Comparison of ENCODE assay signal across 8 cellular contexts in the genomic region with DNA sequence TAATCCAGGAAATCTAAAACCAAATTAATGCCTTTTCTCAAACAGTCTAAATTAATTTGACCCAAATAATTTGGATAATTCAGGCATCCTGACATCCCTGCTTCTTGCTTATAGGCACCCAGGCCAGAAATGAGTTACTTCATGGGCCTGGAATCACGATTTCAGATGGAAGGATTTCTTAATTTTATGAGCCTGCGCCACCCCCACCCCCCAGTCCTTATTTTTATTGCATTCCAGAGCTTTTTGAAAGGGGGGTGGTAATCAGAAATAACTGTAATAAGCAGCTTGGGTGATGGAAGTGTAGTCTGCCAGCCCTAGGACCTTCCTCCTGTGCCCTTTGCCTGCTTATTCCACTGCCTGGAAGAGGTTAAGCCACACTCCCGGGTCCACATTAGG. TPM values are rescaled to one million over a fixed set of nuclear protein-coding genes. Genes with fewer than 3 reads are reported as not detected.
DNase-seq lines count a peak whose midpoint lies in the region; ATAC-seq, FAIRE-seq and TF ChIP-seq lines count a peak whose summit lies in the region.

No MANE protein-coding gene starts in this region.

- H3K4me2 ChIP-seq in OCI-LY1 (ENCODE audit: low read length) = peak overlapping the region; percentile 91
- H3K4me2 ChIP-seq in H1 (ENCODE audit: insufficient read depth in 1 of 2, low read depth in 2 of 2, low read length in 2 of 2) = peak overlapping the region; percentile 91 to 96

- H3K4ac ChIP-seq in H1 (replicated peaks; ENCODE audit: insufficient read length, low read depth, low read length) = no peak overlapping the region

- 18% methylated on average over 3 of the region's 3 CpGs; no CpG with 5 or more reads in 1 of the 2 experiments for WGBS in H1 (ENCODE audit: extremely low coverage in 1 of 2, insufficient coverage in 1 of 2, insufficient read length in 1 of 2, insufficient replicate concordance in 2 of 2, low coverage in 1 of 2, low lambda C conversion rate in 2 of 2, missing lambda C conversion rate in 1 of 2), 2 experiments

- no peak overlapping the region for H2AFZ ChIP-seq in OCI-LY1 (ENCODE audit: low read length)
- H2AFZ ChIP-seq in H1 (ENCODE audit: low read length) = no peak overlapping the region

- H2BK12ac ChIP-seq in H1 (ENCODE audit: low read depth, low read length) = no peak overlapping the region; the same call in 1 of the 2 replicates

- H3K9me3 ChIP-seq in OCI-LY1 (ENCODE audit: low read length) = no peaks in the 10 kb centered on the region
- no peaks in the 10 kb centered on the region for H3K9me3 ChIP-seq in H1 (ENCODE audit: insufficient read depth in 2 of 2, low read depth in 1 of 2, low read length in 1 of 2)

- H3K9me2 ChIP-seq in OCI-LY1 (ENCODE audit: low read depth, low read length) = no peaks in the 10 kb centered on the region

- peak overlapping the region; percentile 98 for H3K27ac ChIP-seq in C4-2B
- H3K27ac ChIP-seq in OCI-LY1 (ENCODE audit: low read depth, low read length, poor library complexity, severe bottlenecking) = no peak overlapping the region
- peak overlapping the region; percentile 87 for H3K27ac ChIP-seq in H1 (ENCODE audit: low read depth, low read length)

- peak overlapping the region; percentile 45; the same call in 1 of the 2 replicates for H2BK5ac ChIP-seq in H1 (ENCODE audit: low read depth, low read length)

- H3K4me1 Mint-ChIP-seq in neural crest cell = peaks cover 34% of the 10 kb centered on the region

- TF ChIP-seq EP300 in H1 (IDR thresholded peaks at IDR 0.05; ENCODE audit: borderline replicate concordance in 1 of 2, low read depth in 2 of 2, low read length in 2 of 2) = no peak

- H2BK120ac ChIP-seq in H1 (replicated peaks; ENCODE audit: low read depth, low read length) = no peak overlapping the region

- H3K79me2 ChIP-seq in OCI-LY1 (ENCODE audit: insufficient read depth, low read length) (peaks cover 16% of the 10 kb centered on the region), H1 (ENCODE audit: control insufficient read depth in 1 of 2, insufficient read depth in 2 of 2, low read length in 2 of 2) (peaks cover 0 to 37% of the 10 kb centered on the region in 2 experiments; a peak in 2 of 4 replicates)

- H3F3A ChIP-seq in OCI-LY1 (ENCODE audit: insufficient read depth, low read length) = no peaks in the 10 kb centered on the region

- ATAC-seq in esophagus mucosa (no peak), left lobe of liver (no peak)

- TF ChIP-seq CTCF in C4-2B (conservative IDR thresholded peaks at IDR 0.05) = no peak
- no peak for TF ChIP-seq CTCF in OCI-LY1 (IDR thresholded peaks at IDR 0.05; ENCODE audit: low read length)
- no peak for TF ChIP-seq CTCF in H1 (IDR thresholded peaks at IDR 0.05; ENCODE audit: control extremely low read depth in 1 of 3, insufficient read depth in 1 of 3, low read depth in 1 of 3, low read length in 3 of 3)
- TF ChIP-seq CTCF in neural crest cell (conservative IDR thresholded peaks at IDR 0.05) = no peak

- no peaks in the 10 kb centered on the region for H3K27me3 Mint-ChIP-seq in neural crest cell (ENCODE audit: low read depth)

- no peak for TF ChIP-seq RAD21 in H1 (IDR thresholded peaks at IDR 0.05 in 1 of 2, conservative IDR thresholded peaks at IDR 0.05 in 1 of 2; ENCODE audit: low read depth in 2 of 2, low read length in 2 of 2)

- H3K4me3 ChIP-seq in OCI-LY1 (ENCODE audit: low read depth, low read length, poor library complexity, severe bottlenecking) (peak overlapping the region; percentile 85), H1 (ENCODE audit: extremely low read depth in 1 of 4, insufficient read depth in 2 of 4, low read depth in 3 of 4, low read length in 4 of 4) (peak overlapping the region; percentile 68 to 92 (median 86))

- no peak overlapping the region for H2BK15ac ChIP-seq in H1 (ENCODE audit: low read length)

- H3K36me3 ChIP-seq in OCI-LY1 (ENCODE audit: insufficient read depth, low read length) (peaks cover 54% of the 10 kb centered on the region), H1 (ENCODE audit: control insufficient read depth in 2 of 4, insufficient read depth in 4 of 4, low read length in 3 of 4) (peaks cover 32 to 42% (median 36%) of the 10 kb centered on the region in 4 experiments)

- H3K79me1 ChIP-seq in H1 (ENCODE audit: low read depth, low read length) = peaks cover 13% of the 10 kb centered on the region

- FAIRE-seq in H1 (lab: Jason Lieb, UNC) = no peak

- peaks cover 8% of the 10 kb centered on the region for H3K23me2 ChIP-seq in H1 (ENCODE audit: low read depth, low read length)

- H4K8ac ChIP-seq in H1 (ENCODE audit: extremely low read depth, insufficient read depth, low read length) = no peak overlapping the region

- POLR2A ChIA-PET in H1 (lab: Charles Lee; ENCODE audit: partially characterized antibody) = interaction anchor here (0.6 to 2.1 kb wide), 8 partner anchors 9 to 623 kb away, joined by 4 to 17 read pairs (median 6); partner anchors contain the start of genes ABCF3 and DVL3

- no peak for TF ChIP-seq POLR2A in H1 (IDR thresholded peaks at IDR 0.05; ENCODE audit: control extremely low read depth in 1 of 2, low read depth in 2 of 2, low read length in 2 of 2)

- peaks cover 13% of the 10 kb centered on the region for H3K36me3 Mint-ChIP-seq in neural crest cell (ENCODE audit: low read depth)

- H3K27me3 ChIP-seq in OCI-LY1 (ENCODE audit: insufficient read depth, low read length) = no peaks in the 10 kb centered on the region
- H3K27me3 ChIP-seq in H1 (replicated peaks in 1 of 4; ENCODE audit: control insufficient read depth in 3 of 4, extremely low read depth in 1 of 4, insufficient read depth in 3 of 4, low read length in 3 of 4) = no peaks in the 10 kb centered on the region

- no peak overlapping the region for H3K18ac ChIP-seq in H1 (ENCODE audit: extremely low read depth, low read length)

- CTCF ChIA-PET in H1 (lab: Charles Lee; ENCODE audit: partially characterized antibody) = interaction anchor here (0.7 to 2.8 kb wide), 6 partner anchors 11 to 51 kb away, joined by 3 to 16 read pairs (median 4); partner anchors contain the start of gene ABCF3

- no peaks in the 10 kb centered on the region for H3K9me3 Mint-ChIP-seq in neural crest cell

- H4K91ac ChIP-seq in H1 (replicated peaks; ENCODE audit: insufficient read length, low read length) = no peak overlapping the region

- peak overlapping the region; percentile 20 for H4K5ac ChIP-seq in H1 (ENCODE audit: insufficient read length, low read depth, low read length)

- DNase-seq in H1 (ENCODE audit: low read depth in 1 of 2, low spot score in 2 of 2) (no peak), neural crest cell (ENCODE audit: low read depth, low spot score) (no peak), left lobe of liver (ENCODE audit: low spot score) (no peak), OCI-M1 (lab: John Stamatoyannopoulos, UW) (no peak)
- no peak for DNase-seq in stimulated activated CD4-positive, alpha-beta T cell treated with anti-CD3 and anti-CD28 coated beads, Interleukin-15, amount 100 ng/mL, for 24 hours

- H3K4me3 Mint-ChIP-seq in neural crest cell = peak overlapping the region; percentile 98

- H2AK5ac ChIP-seq in H1 (ENCODE audit: low read depth, low read length) = no peak overlapping the region

- no peak overlapping the region for H3K23ac ChIP-seq in H1 (ENCODE audit: insufficient read length)

- no peak overlapping the region for H3K14ac ChIP-seq in H1 (ENCODE audit: insufficient read length)

- H3K4me1 ChIP-seq in OCI-LY1 (ENCODE audit: insufficient read depth, low read length, severe bottlenecking) = peaks cover 26% of the 10 kb centered on the region
- H3K4me1 ChIP-seq in H1 (replicated peaks in 1 of 4; ENCODE audit: control insufficient read depth in 3 of 4, insufficient read depth in 4 of 4, low read length in 3 of 4) = peaks cover 0 to 23% (median 15%) of the 10 kb centered on the region in 4 experiments; a peak in 6 of 7 replicates

- no peaks in the 10 kb centered on the region for H4K20me1 ChIP-seq in OCI-LY1 (ENCODE audit: insufficient read depth, low read length)
- H4K20me1 ChIP-seq in H1 (replicated peaks in 1 of 2; ENCODE audit: control insufficient read depth in 1 of 2, insufficient read depth in 2 of 2, low read length in 2 of 2) = peaks cover 0 to 17% of the 10 kb centered on the region in 2 experiments

- no peak overlapping the region for H2BK20ac ChIP-seq in H1 (ENCODE audit: low read length)

- peak overlapping the region; percentile 92 for H3K27ac Mint-ChIP-seq in neural crest cell (ENCODE audit: unreplicated experiment)

- peak overlapping the region; percentile 89 for H3K9ac ChIP-seq in OCI-LY1 (ENCODE audit: low read length)
- H3K9ac ChIP-seq in H1 (replicated peaks in 1 of 4; ENCODE audit: extremely low read depth in 1 of 4, low read depth in 3 of 4, low read length in 3 of 4) = peak overlapping the region in 2 of 4 experiments; percentile 66 to 71; a peak in 5 of 7 replicates

- H3K56ac ChIP-seq in H1 (replicated peaks; ENCODE audit: insufficient read length, low read depth, low read length) = peak overlapping the region; percentile 3

RNA-seq across cellular contexts. Expression of gene AP2M1, which starts 1.3 kb away (rescaled TPM):
- 391 and 403 TPM in 2 replicates for total RNA-seq in H1 (2021; fragmentation: NEBNext Ultra II Directional; extraction: Animal tissue kit (Norgen Biotek cat#: 25700))
- polyA plus RNA-seq in H1 (2011; rRNA removed) = 454 and 540 TPM in 2 replicates
- 456 TPM for polyA plus RNA-seq in H1 (2011; cell fraction: cytosol; rRNA removed)
- polyA plus RNA-seq in H1 (2011; cell fraction: nucleus; rRNA removed) = 429 TPM
- polyA plus RNA-seq in H1 (2012, experiment 1 of 2) = 530 to 583 TPM (median 543 TPM) in 4 replicates
- polyA plus RNA-seq in H1 (2012, experiment 2 of 2) = 718 TPM
- polyA plus RNA-seq in H1 (2013, experiment 1 of 2) = 212 TPM
- polyA plus RNA-seq in H1 (2013, experiment 2 of 2) = 214 TPM
- polyA minus RNA-seq in H1 (2011; rRNA and poly(A)+ RNA removed) = 550 and 559 TPM in 2 replicates
- polyA minus RNA-seq in H1 (2011; cell fraction: cytosol; rRNA and poly(A)+ RNA removed) = 149 TPM
- polyA minus RNA-seq in H1 (2011; cell fraction: nucleus; rRNA and poly(A)+ RNA removed) = 181 TPM
- total RNA-seq in neural crest cell (271 and 289 TPM in 2 replicates), esophagus mucosa (235 TPM), left lobe of liver (119 TPM)

RNA-seq across cellular contexts. Expression of gene ABCF3, which starts 10.0 kb away (rescaled TPM):
- 50.9 and 51.6 TPM in 2 replicates for total RNA-seq in H1 (2021; fragmentation: NEBNext Ultra II Directional; extraction: Animal tissue kit (Norgen Biotek cat#: 25700))
- 57.8 and 76.6 TPM in 2 replicates for polyA plus RNA-seq in H1 (2011; rRNA removed)
- 55.1 TPM for polyA plus RNA-seq in H1 (2011; cell fraction: cytosol; rRNA removed)
- 203 TPM for polyA plus RNA-seq in H1 (2011; cell fraction: nucleus; rRNA removed)
- polyA plus RNA-seq in H1 (2012, experiment 1 of 2) = 40.9 to 54.7 TPM (median 52.0 TPM) in 4 replicates
- 34.1 TPM for polyA plus RNA-seq in H1 (2012, experiment 2 of 2)
- 28.7 TPM for polyA plus RNA-seq in H1 (2013, experiment 1 of 2)
- 24.2 TPM for polyA plus RNA-seq in H1 (2013, experiment 2 of 2)
- 60.0 and 74.3 TPM in 2 replicates for polyA minus RNA-seq in H1 (2011; rRNA and poly(A)+ RNA removed)
- polyA minus RNA-seq in H1 (2011; cell fraction: cytosol; rRNA and poly(A)+ RNA removed) = 37.5 TPM
- 60.7 TPM for polyA minus RNA-seq in H1 (2011; cell fraction: nucleus; rRNA and poly(A)+ RNA removed)
- total RNA-seq in neural crest cell (63.9 and 67.3 TPM in 2 replicates), esophagus mucosa (45.3 TPM), left lobe of liver (53.8 TPM)

RNA-seq across cellular contexts. Expression of gene DVL3, which starts 20.8 kb away (rescaled TPM):
- 64.9 and 66.6 TPM in 2 replicates for total RNA-seq in H1 (2021; fragmentation: NEBNext Ultra II Directional; extraction: Animal tissue kit (Norgen Biotek cat#: 25700))
- polyA plus RNA-seq in H1 (2011; rRNA removed) = 38.5 and 51.2 TPM in 2 replicates
- polyA plus RNA-seq in H1 (2011; cell fraction: cytosol; rRNA removed) = 36.1 TPM
- 111 TPM for polyA plus RNA-seq in H1 (2011; cell fraction: nucleus; rRNA removed)
- polyA plus RNA-seq in H1 (2012, experiment 1 of 2) = 38.0 to 54.6 TPM (median 48.8 TPM) in 4 replicates
- polyA plus RNA-seq in H1 (2012, experiment 2 of 2) = 29.5 TPM
- 35.3 TPM for polyA plus RNA-seq in H1 (2013, experiment 1 of 2)
- 35.6 TPM for polyA plus RNA-seq in H1 (2013, experiment 2 of 2)
- 35.1 and 42.2 TPM in 2 replicates for polyA minus RNA-seq in H1 (2011; rRNA and poly(A)+ RNA removed)
- 29.9 TPM for polyA minus RNA-seq in H1 (2011; cell fraction: cytosol; rRNA and poly(A)+ RNA removed)
- 32.1 TPM for polyA minus RNA-seq in H1 (2011; cell fraction: nucleus; rRNA and poly(A)+ RNA removed)
- total RNA-seq in neural crest cell (90.9 and 93.8 TPM in 2 replicates), esophagus mucosa (29.2 TPM), left lobe of liver (26.9 TPM)

RNA-seq across cellular contexts. Expression of gene EIF2B5, which starts 40.8 kb away (rescaled TPM):
- 40.0 and 42.5 TPM in 2 replicates for total RNA-seq in H1 (2021; fragmentation: NEBNext Ultra II Directional; extraction: Animal tissue kit (Norgen Biotek cat#: 25700))
- polyA plus RNA-seq in H1 (2011; rRNA removed) = 32.1 and 33.1 TPM in 2 replicates
- polyA plus RNA-seq in H1 (2011; cell fraction: cytosol; rRNA removed) = 44.9 TPM
- 63.9 TPM for polyA plus RNA-seq in H1 (2011; cell fraction: nucleus; rRNA removed)
- 36.5 to 43.9 TPM (median 37.4 TPM) in 4 replicates for polyA plus RNA-seq in H1 (2012, experiment 1 of 2)
- 33.2 TPM for polyA plus RNA-seq in H1 (2012, experiment 2 of 2)
- polyA plus RNA-seq in H1 (2013, experiment 1 of 2) = 29.6 TPM
- polyA plus RNA-seq in H1 (2013, experiment 2 of 2) = 30.7 TPM
- 46.4 and 51.6 TPM in 2 replicates for polyA minus RNA-seq in H1 (2011; rRNA and poly(A)+ RNA removed)
- polyA minus RNA-seq in H1 (2011; cell fraction: cytosol; rRNA and poly(A)+ RNA removed) = 21.0 TPM
- 39.8 TPM for polyA minus RNA-seq in H1 (2011; cell fraction: nucleus; rRNA and poly(A)+ RNA removed)
- total RNA-seq in neural crest cell (54.8 and 57.7 TPM in 2 replicates), esophagus mucosa (21.8 TPM), left lobe of liver (19.6 TPM)

RNA-seq across cellular contexts. Expression of gene VWA5B2, which starts 53.4 kb away (rescaled TPM):
- 0.50 and 0.56 TPM in 2 replicates for total RNA-seq in H1 (2021; fragmentation: NEBNext Ultra II Directional; extraction: Animal tissue kit (Norgen Biotek cat#: 25700))
- 0.53 and 0.88 TPM in 2 replicates for polyA plus RNA-seq in H1 (2011; rRNA removed)
- polyA plus RNA-seq in H1 (2011; cell fraction: cytosol; rRNA removed) = 0.37 TPM
- polyA plus RNA-seq in H1 (2011; cell fraction: nucleus; rRNA removed) = 3.0 TPM
- polyA plus RNA-seq in H1 (2012, experiment 1 of 2) = 0.29 to 0.72 TPM (median 0.41 TPM) in 4 replicates
- polyA plus RNA-seq in H1 (2012, experiment 2 of 2) = 0.70 TPM
- 0.28 TPM for polyA plus RNA-seq in H1 (2013, experiment 1 of 2)
- 0.17 TPM for polyA plus RNA-seq in H1 (2013, experiment 2 of 2)
- 0.41 and 0.44 TPM in 2 replicates for polyA minus RNA-seq in H1 (2011; rRNA and poly(A)+ RNA removed)
- polyA minus RNA-seq in H1 (2011; cell fraction: cytosol; rRNA and poly(A)+ RNA removed) = 0.37 TPM
- polyA minus RNA-seq in H1 (2011; cell fraction: nucleus; rRNA and poly(A)+ RNA removed) = 1.5 TPM
- total RNA-seq in neural crest cell (0.36 and 0.56 TPM in 2 replicates), esophagus mucosa (not detected), left lobe of liver (0.75 TPM)
